Comparison of ENCODE assay signal across 13 cellular contexts in the genomic region with DNA sequence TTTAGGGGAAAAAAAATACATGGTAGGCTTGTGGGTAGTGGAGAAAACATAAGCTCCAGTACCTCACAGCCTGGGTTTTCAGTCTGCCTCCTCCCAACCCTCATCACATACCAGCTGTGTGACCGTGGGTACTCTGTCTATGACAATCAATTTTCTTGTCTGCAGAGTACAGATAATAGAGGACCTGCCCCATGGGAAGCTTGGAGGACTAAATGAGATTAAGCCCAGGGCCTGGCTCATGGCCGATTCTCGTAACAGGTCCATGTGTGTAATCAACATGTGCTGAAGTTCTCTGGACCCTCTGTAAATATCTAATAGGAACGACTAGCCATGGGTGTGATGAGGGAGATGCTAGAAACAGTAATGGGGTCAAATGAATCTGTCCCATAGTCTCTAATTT. TPM values are rescaled to one million over a fixed set of nuclear protein-coding genes. Genes with fewer than 3 reads are reported as not detected.
A peak's percentile ranks its signal among the peaks of the same experiment; 100 is the strongest.
DNase-seq lines count a peak whose midpoint lies in the region; ATAC-seq and TF ChIP-seq lines count a peak whose summit lies in the region.
"Had no signal": no experiment of that assay in that cellular context is flagged by ENCODE, and none has a peak within 500 bp of the region (broad histone marks: within the 10 kb centered on the region; RNA-seq: fewer than 3 reads in every experiment).

No MANE protein-coding gene starts in this region.

- H3K27ac ChIP-seq in SK-N-SH (ENCODE audit: low read depth in 2 of 2, low read length in 1 of 2) (peak overlapping the region in 1 of 2 experiments; percentile 67; a peak in 3 of 4 replicates), endodermal cell (ENCODE audit: low read depth, low read length) (no peak overlapping the region), mesendoderm (ENCODE audit: low read depth, low read length) (no peak overlapping the region)
- H3K27ac ChIP-seq: BLaER1 treated with 17β-estradiol and CSF1 and Interleukin-3, amounts not matched to agents 10 nM and 100 nM had no signal

- H3K36me3 Mint-ChIP-seq in endodermal cell (ENCODE audit: low read depth) = no peaks in the 10 kb centered on the region
- H3K36me3 Mint-ChIP-seq: CD4-positive, CD25-positive, alpha-beta regulatory T cell had no signal

- H3K4me1 ChIP-seq in SK-N-SH (ENCODE audit: control insufficient read depth in 1 of 2, insufficient read depth in 2 of 2, low read depth in 1 of 2, low read length in 1 of 2) (peaks cover 6 to 15% of the 10 kb centered on the region in 2 experiments; a peak in 3 of 4 replicates), endodermal cell (ENCODE audit: control insufficient read depth, insufficient read depth, low read length) (no peaks in the 10 kb centered on the region), mesendoderm (ENCODE audit: control insufficient read depth, low read depth, low read length) (no peaks in the 10 kb centered on the region)

- no peak overlapping the region for H3K4me3 Mint-ChIP-seq in endodermal cell
- H3K4me3 Mint-ChIP-seq: CD4-positive, CD25-positive, alpha-beta regulatory T cell; GM23338 had no signal

- peaks cover 1% of the 10 kb centered on the region for H3K27me3 Mint-ChIP-seq in endodermal cell (ENCODE audit: insufficient read depth)

- DNase-seq in SK-N-SH (no peak), OCI-M1 (lab: John Stamatoyannopoulos, UW) (peak; percentile 34), endodermal cell (peak; percentile 10), mesendoderm (no peak)
- no peak for DNase-seq in stimulated activated CD4-positive, alpha-beta T cell treated with anti-CD3 and anti-CD28 coated beads, Interleukin-4, amount 100 ng/mL, for 24 hours
- DNase-seq: 8988T, GF-D8, H7 had no signal

- no peak for TF ChIP-seq EP300 in SK-N-SH (IDR thresholded peaks at IDR 0.05; ENCODE audit: borderline replicate concordance in 1 of 2, low read depth in 1 of 2, low read length in 1 of 2)

- no peaks in the 10 kb centered on the region for H3K4me1 Mint-ChIP-seq in endodermal cell

- TF ChIP-seq CTCF in SK-N-SH (IDR thresholded peaks at IDR 0.05) (no peak), endodermal cell (conservative IDR thresholded peaks at IDR 0.05) (no peak)

- H3K9me3 Mint-ChIP-seq in endodermal cell = no peaks in the 10 kb centered on the region
- H3K9me3 Mint-ChIP-seq: GM23338 had no signal

- H4K8ac ChIP-seq in mesendoderm (ENCODE audit: low read depth, low read length) = no peak overlapping the region

- no peak overlapping the region for H2AK5ac ChIP-seq in mesendoderm (ENCODE audit: low read length)

- H3K4me3 ChIP-seq in SK-N-SH (ENCODE audit: low read depth in 2 of 2, low read length in 1 of 2) = no peak overlapping the region
- H3K4me3 ChIP-seq in endodermal cell (ENCODE audit: low read length) = no peak overlapping the region
- no peak overlapping the region for H3K4me3 ChIP-seq in mesendoderm (ENCODE audit: low read length)
- H3K4me3 ChIP-seq: BLaER1 treated with 17β-estradiol and CSF1 and Interleukin-3, amounts not matched to agents 10 nM and 100 nM; GM23338 had no signal

- H3K23ac ChIP-seq in mesendoderm (ENCODE audit: low read length) = no peak overlapping the region

- H2BK5ac ChIP-seq in mesendoderm (ENCODE audit: low read length) = no peak overlapping the region

- H3K27me3 ChIP-seq in SK-N-SH (ENCODE audit: insufficient read depth) (no peaks in the 10 kb centered on the region), endodermal cell (ENCODE audit: control insufficient read depth, insufficient read depth, low read length, poor library complexity, severe bottlenecking) (no peaks in the 10 kb centered on the region), mesendoderm (ENCODE audit: insufficient read depth, low read length, poor library complexity) (no peaks in the 10 kb centered on the region)
- H3K27me3 ChIP-seq: BLaER1 treated with 17β-estradiol and CSF1 and Interleukin-3, amounts not matched to agents 10 nM and 100 nM had no signal

- ATAC-seq in SK-N-SH treated with all-trans-retinoic acid at 6 μM for 48 hours (no peak), HG03439 (IDR thresholded peaks at IDR 0.05; ENCODE audit: unreplicated experiment) (no peak)

- H2BK120ac ChIP-seq in mesendoderm (ENCODE audit: low read depth, low read length) = no peak overlapping the region

- CTCF ChIA-PET in SK-N-SH (lab: Yijun Ruan, JAX) = interaction anchor here (0.5 to 3.5 kb wide), 28 partner anchors 10 to 194 kb away, joined by 3 to 62 read pairs (median 4); no protein-coding TSS in a partner anchor

- H3K4me2 ChIP-seq in SK-N-SH (peak overlapping the region; percentile 30; the same call in 1 of the 2 replicates), mesendoderm (ENCODE audit: low read length) (no peak overlapping the region)
- H3K4me2 ChIP-seq: BLaER1 treated with 17β-estradiol and CSF1 and Interleukin-3, amounts not matched to agents 10 nM and 100 nM; GM23338 had no signal

- H3K9ac ChIP-seq in SK-N-SH (0 out of 2 replicates have a peak overlapping the region, but pooled peaks have one; percentile 2), endodermal cell (ENCODE audit: extremely low read depth, low read length, poor library complexity, severe bottlenecking) (no peak overlapping the region), mesendoderm (ENCODE audit: low read length) (no peak overlapping the region)
- H3K9ac ChIP-seq: BLaER1 treated with 17β-estradiol and CSF1 and Interleukin-3, amounts not matched to agents 10 nM and 100 nM had no signal

- 62% methylated on average over 4 of the region's 4 CpGs for WGBS in SK-N-SH (ENCODE audit: low lambda C conversion rate)
- WGBS in endodermal cell (ENCODE audit: insufficient coverage in 1 of 2, insufficient read length in 1 of 2), 2 experiments = 84 to 100% methylated on average over 2 to 4 of the region's 4 CpGs
- WGBS in mesendoderm (ENCODE audit: extremely low coverage, insufficient coverage, low lambda C conversion rate) = no CpG with 5 or more reads among the region's 4 CpGs

- no peak overlapping the region for H3K27ac Mint-ChIP-seq in endodermal cell
- H3K27ac Mint-ChIP-seq: CD4-positive, CD25-positive, alpha-beta regulatory T cell; GM23338 had no signal

- TF ChIP-seq RAD21 in SK-N-SH (IDR thresholded peaks at IDR 0.05; ENCODE audit: low read length) = no peak

- H4K5ac ChIP-seq in mesendoderm (ENCODE audit: low read length) = no peak overlapping the region

- H3K56ac ChIP-seq in mesendoderm (ENCODE audit: low read length) = no peak overlapping the region

- H3K79me2 ChIP-seq in SK-N-SH (ENCODE audit: insufficient read depth) = peaks cover 36% of the 10 kb centered on the region
- H3K79me2 ChIP-seq in mesendoderm (ENCODE audit: control insufficient read depth, insufficient read depth, low read length) = no peaks in the 10 kb centered on the region

- H3K36me3 ChIP-seq in SK-N-SH (replicated peaks in 1 of 2; ENCODE audit: control insufficient read depth in 1 of 2, insufficient read depth in 2 of 2, low read length in 1 of 2) (peaks cover 66 to 69% of the 10 kb centered on the region in 2 experiments), endodermal cell (ENCODE audit: control insufficient read depth, insufficient read depth, low read length) (no peaks in the 10 kb centered on the region), mesendoderm (ENCODE audit: control insufficient read depth, insufficient read depth, low read length) (no peaks in the 10 kb centered on the region)
- H3K36me3 ChIP-seq: BLaER1 treated with 17β-estradiol and CSF1 and Interleukin-3, amounts not matched to agents 10 nM and 100 nM had no signal

- H3K79me1 ChIP-seq in mesendoderm (ENCODE audit: low read length) = no peaks in the 10 kb centered on the region

- H2AFZ ChIP-seq in SK-N-SH (ENCODE audit: low read depth) = no peak overlapping the region
- H2AFZ ChIP-seq: GM23338 had no signal

- no peaks in the 10 kb centered on the region for H3K9me2 ChIP-seq in SK-N-SH

- H3K4ac ChIP-seq in mesendoderm (ENCODE audit: low read depth, low read length) = no peak overlapping the region

- peaks cover 33% of the 10 kb centered on the region for H3F3A ChIP-seq in SK-N-SH (replicated peaks; ENCODE audit: insufficient read depth)

- no peaks in the 10 kb centered on the region for H4K20me1 ChIP-seq in SK-N-SH (ENCODE audit: insufficient read depth)
- H4K20me1 ChIP-seq: BLaER1 treated with 17β-estradiol and CSF1 and Interleukin-3, amounts not matched to agents 10 nM and 100 nM had no signal

- H2BK15ac ChIP-seq in mesendoderm (replicated peaks; ENCODE audit: low read depth) = no peak overlapping the region

- no peaks in the 10 kb centered on the region for H3K9me3 ChIP-seq in SK-N-SH
- H3K9me3 ChIP-seq in endodermal cell (ENCODE audit: control insufficient read depth, low read length) = no peaks in the 10 kb centered on the region
- H3K9me3 ChIP-seq: BLaER1 treated with 17β-estradiol and CSF1 and Interleukin-3, amounts not matched to agents 10 nM and 100 nM had no signal

- no peak overlapping the region for H3K18ac ChIP-seq in mesendoderm (ENCODE audit: low read length)

- POLR2A ChIA-PET in SK-N-SH (lab: Yijun Ruan, JAX) = no interaction called here

TF ChIP-seq in SK-N-SH, 30 proteins besides CTCF, POLR2A, EP300 and RAD21 (continues in another document):
- no peak for TF ChIP-seq NRF1 (IDR thresholded peaks at IDR 0.05; ENCODE audit: low read depth, low read length)
- TF ChIP-seq RFX5 (IDR thresholded peaks at IDR 0.05; ENCODE audit: low read length) = no peak

TF ChIP-seq in SK-N-SH treated with all-trans-retinoic acid at 6 μM for 48 hours, 23 proteins besides CTCF, POLR2A, EP300 and RAD21 (continues in another document):
- no peak for TF ChIP-seq ZNF8 (CRISPR knock-in tag; IDR thresholded peaks at IDR 0.05)
- no peak for TF ChIP-seq ARNTL (CRISPR knock-in tag; IDR thresholded peaks at IDR 0.05; ENCODE audit: borderline replicate concordance, low read depth)
- no peak for TF ChIP-seq PPARA (CRISPR knock-in tag; IDR thresholded peaks at IDR 0.05; ENCODE audit: borderline replicate concordance)
- TF ChIP-seq GLIS3 (CRISPR knock-in tag; IDR thresholded peaks at IDR 0.05) = no peak
- TF ChIP-seq CSDC2 (CRISPR knock-in tag; IDR thresholded peaks at IDR 0.05) = no peak
- TF ChIP-seq ESRRG (CRISPR knock-in tag; IDR thresholded peaks at IDR 0.05) = no peak
- TF ChIP-seq ZFP3 (CRISPR knock-in tag; IDR thresholded peaks at IDR 0.05) = no peak
- TF ChIP-seq TCF4 (CRISPR knock-in tag; IDR thresholded peaks at IDR 0.05; ENCODE audit: borderline replicate concordance) = no peak

RNA-seq across cellular contexts. Expression of a gene that starts 34.0 kb away (rescaled TPM):
- 443 and 528 TPM in 2 replicates for polyA plus RNA-seq in SK-N-SH (2012; rRNA removed)
- 569 and 615 TPM in 2 replicates for polyA plus RNA-seq in SK-N-SH (2012; cell fraction: cytosol; rRNA removed)
- polyA plus RNA-seq in SK-N-SH (2012; cell fraction: nucleus; rRNA removed) = 256 and 330 TPM in 2 replicates
- under 1 TPM; 0.33 to 0.75 TPM for total RNA-seq in endodermal cell
- polyA plus RNA-seq in endodermal cell (2013, experiment 1 of 2) = 0.71 TPM
- polyA plus RNA-seq in endodermal cell (2013, experiment 2 of 2) = 1.6 TPM
- 0.62 TPM for polyA plus RNA-seq in mesendoderm (2013, experiment 1 of 2)
- 0.50 TPM for polyA plus RNA-seq in mesendoderm (2013, experiment 2 of 2)

Comparison
In these comparisons a context has a peak if more than half of its experiments do, and no peak if none do; other contexts are left out.
1. DNase-seq: peak in OCI-M1 (single experiment) and endodermal cell (single experiment); none in SK-N-SH (single experiment), mesendoderm (single experiment) and stimulated activated CD4-positive, alpha-beta T cell treated with anti-CD3 and anti-CD28 coated beads, Interleukin-4, amount 100 ng/mL, for 24 hours (single experiment).